Comparison of ENCODE assay signal across 8 cellular contexts in genomic region chr15:33226559-33227181, GRCh38. TPM values are rescaled to one million over a fixed set of nuclear protein-coding genes. Genes with fewer than 3 reads are reported as not detected.
DNase-seq lines count a peak whose midpoint lies in the region; ATAC-seq and TF ChIP-seq lines count a peak whose summit lies in the region.

No MANE protein-coding gene starts in this region.

- peak overlapping the region in 4 of 8 donors; percentile 13 to 57 (median 25) for H3K4me3 Mint-ChIP-seq in CD4-positive, alpha-beta memory T cell
- no peak overlapping the region for H3K4me3 Mint-ChIP-seq in stimulated activated effector memory CD8-positive, alpha-beta T cell treated with anti-CD3 and anti-CD28 coated beads, Interleukin-12 subunit alpha, Interleukin-12 subunit beta, amount 100 ng/mL, for 72 hours

- H3K4me1 ChIP-seq in CD4-positive, alpha-beta memory T cell (ENCODE audit: insufficient read depth, low read length), result peaks cover 18% of the 10 kb centered on the region

- H3K27me3 ChIP-seq in CD4-positive, alpha-beta memory T cell (ENCODE audit: insufficient read depth, low read length), result no peaks in the 10 kb centered on the region
- no peaks in the 10 kb centered on the region for H3K27me3 ChIP-seq in SU-DHL-6 (ENCODE audit: low read length)

- no peak overlapping the region for H3K4me3 ChIP-seq in CD4-positive, alpha-beta memory T cell (ENCODE audit: low read length in 2 of 2)
- no peak overlapping the region for H3K4me3 ChIP-seq in SU-DHL-6 (ENCODE audit: insufficient read depth, low read length, poor library complexity, severe bottlenecking)

- H3K27me3 Mint-ChIP-seq in CD4-positive, alpha-beta memory T cell, result no peaks in the 10 kb centered on the region

- peak; percentile 24 for TF ChIP-seq CTCF in SU-DHL-6 (IDR thresholded peaks at IDR 0.05; ENCODE audit: insufficient read depth, low read length, poor library complexity, severe bottlenecking)

- ATAC-seq in GM19438 (IDR thresholded peaks at IDR 0.05; ENCODE audit: low read depth, unreplicated experiment) (peak; percentile 84), left colon (peak; percentile 86), HG02852 (IDR thresholded peaks at IDR 0.05; ENCODE audit: unreplicated experiment) (no peak)
- ATAC-seq in stimulated activated effector memory CD8-positive, alpha-beta T cell treated with anti-CD3 and anti-CD28 coated beads, Interleukin-12 subunit alpha, Interleukin-12 subunit beta, amount 100 ng/mL, for 72 hours, result peak; percentile 85

- H2AFZ ChIP-seq in SU-DHL-6 (ENCODE audit: low read depth, low read length, severe bottlenecking), result no peak overlapping the region

- H3K9me3 Mint-ChIP-seq in CD4-positive, alpha-beta memory T cell, result no peaks in the 10 kb centered on the region
- H3K9me3 Mint-ChIP-seq in stimulated activated effector memory CD8-positive, alpha-beta T cell treated with anti-CD3 and anti-CD28 coated beads, Interleukin-12 subunit alpha, Interleukin-12 subunit beta, amount 100 ng/mL, for 72 hours, result no peaks in the 10 kb centered on the region

- peaks cover 4 to 19% (median 14%) of the 10 kb centered on the region in 4 donors for H3K4me1 Mint-ChIP-seq in CD4-positive, alpha-beta memory T cell
- H3K4me1 Mint-ChIP-seq in stimulated activated effector memory CD8-positive, alpha-beta T cell treated with anti-CD3 and anti-CD28 coated beads, Interleukin-12 subunit alpha, Interleukin-12 subunit beta, amount 100 ng/mL, for 72 hours, result no peaks in the 10 kb centered on the region

- no peaks in the 10 kb centered on the region for H3K36me3 Mint-ChIP-seq in CD4-positive, alpha-beta memory T cell
- no peaks in the 10 kb centered on the region for H3K36me3 Mint-ChIP-seq in stimulated activated effector memory CD8-positive, alpha-beta T cell treated with anti-CD3 and anti-CD28 coated beads, Interleukin-12 subunit alpha, Interleukin-12 subunit beta, amount 100 ng/mL, for 72 hours

- CTCF ChIA-PET in CD4-positive, alpha-beta memory T cell (lab: Charles Lee; ENCODE audit: partially characterized antibody), result interaction anchor here (1.3 kb wide), 1 partner anchor 94 kb away, joined by 3 read pairs; no protein-coding TSS in a partner anchor

- no peak overlapping the region for H3K9ac ChIP-seq in SU-DHL-6 (ENCODE audit: low read length)

- peak; percentile 65 to 84 (median 78) for DNase-seq in CD4-positive, alpha-beta memory T cell
- DNase-seq in KBM-7 (peak; percentile 73), left colon (peak; percentile 24 to 29)
- DNase-seq in activated naive CD8-positive, alpha-beta T cell treated with anti-CD3 and anti-CD28 coated beads, Interleukin-2, amount 50 U/mL, for 16 hours (ENCODE audit: low read depth, low spot score), result peak; percentile 49
- peak in 1 of 2 donors; percentile 8 for DNase-seq in stimulated activated effector memory CD8-positive, alpha-beta T cell treated with anti-CD3 and anti-CD28 coated beads, Interleukin-12 subunit alpha, Interleukin-12 subunit beta, amount 100 ng/mL, for 72 hours (ENCODE audit: low spot score in 2 of 2)

- H3K27ac ChIP-seq in CD4-positive, alpha-beta memory T cell (ENCODE audit: low read depth, low read length), result no peak overlapping the region
- H3K27ac ChIP-seq in SU-DHL-6 (ENCODE audit: low read depth, low read length), result no peak overlapping the region

- in situ Hi-C loops in KBM-7 (cut with MboI; ENCODE audit: low pct_unique_long_range_greater_than_20kb, low sequenced_read_pairs), result no loop called here

- H3K9me2 ChIP-seq in SU-DHL-6 (replicated peaks; ENCODE audit: insufficient read depth, low read length), result no peaks in the 10 kb centered on the region

- peak overlapping the region in 3 of 7 donors; percentile 64 to 77 (median 65) for H3K27ac Mint-ChIP-seq in CD4-positive, alpha-beta memory T cell
- H3K27ac Mint-ChIP-seq in stimulated activated effector memory CD8-positive, alpha-beta T cell treated with anti-CD3 and anti-CD28 coated beads, Interleukin-12 subunit alpha, Interleukin-12 subunit beta, amount 100 ng/mL, for 72 hours, result no peak overlapping the region

- no peaks in the 10 kb centered on the region for H3F3A ChIP-seq in SU-DHL-6 (ENCODE audit: insufficient read depth)

- H3K4me2 ChIP-seq in SU-DHL-6 (ENCODE audit: low read depth, low read length, poor library complexity, severe bottlenecking), result no peak overlapping the region

- intact Hi-C loops in CD4-positive, alpha-beta memory T cell (cut with micrococcal nuclease), result loop anchor here (5.0 kb wide), 1 partner anchor 139 kb away; no protein-coding TSS in a partner anchor
- intact Hi-C loops in left colon (cut with DNase I, micrococcal nuclease), result no loop called here

- no peaks in the 10 kb centered on the region for H3K36me3 ChIP-seq in CD4-positive, alpha-beta memory T cell (ENCODE audit: insufficient read depth, low read length)
- H3K36me3 ChIP-seq in SU-DHL-6 (ENCODE audit: low read length), result no peaks in the 10 kb centered on the region

- H3K9me3 ChIP-seq in CD4-positive, alpha-beta memory T cell (ENCODE audit: control insufficient read depth in 1 of 2, low read length in 2 of 2), result no peaks in the 10 kb centered on the region
- H3K9me3 ChIP-seq in SU-DHL-6 (ENCODE audit: insufficient read depth, low read length), result no peaks in the 10 kb centered on the region

- H3K79me2 ChIP-seq in SU-DHL-6 (ENCODE audit: insufficient read depth, low read length), result no peaks in the 10 kb centered on the region

- POLR2A ChIA-PET in CD4-positive, alpha-beta memory T cell (lab: Charles Lee; ENCODE audit: partially characterized antibody), result no interaction called here

- no peaks in the 10 kb centered on the region for H4K20me1 ChIP-seq in SU-DHL-6 (ENCODE audit: low read depth, low read length)

RNA-seq across cellular contexts. Expression of gene FMN1, which starts 32.2 kb away (rescaled TPM):
- total RNA-seq in CD4-positive, alpha-beta memory T cell, result under 1 TPM; 0.67 to 0.84 TPM
- polyA plus RNA-seq in CD4-positive, alpha-beta memory T cell, result under 1 TPM; 0.02 to 0.09 TPM
- total RNA-seq in left colon, result 10 to 100 TPM; 36.2 to 48.3 TPM

Comparison
In these comparisons a context has a peak if more than half of its experiments do, and no peak if none do; other contexts are left out.
1. RNA of gene FMN1, which starts 32.2 kb away (total RNA-seq): 36.2 to 48.3 TPM in left colon; 0.67 to 0.84 TPM in CD4-positive, alpha-beta memory T cell; every median in the first group is over 10 times any median in the second.